Comparison of ENCODE assay signal across 26 cellular contexts in the genomic region with DNA sequence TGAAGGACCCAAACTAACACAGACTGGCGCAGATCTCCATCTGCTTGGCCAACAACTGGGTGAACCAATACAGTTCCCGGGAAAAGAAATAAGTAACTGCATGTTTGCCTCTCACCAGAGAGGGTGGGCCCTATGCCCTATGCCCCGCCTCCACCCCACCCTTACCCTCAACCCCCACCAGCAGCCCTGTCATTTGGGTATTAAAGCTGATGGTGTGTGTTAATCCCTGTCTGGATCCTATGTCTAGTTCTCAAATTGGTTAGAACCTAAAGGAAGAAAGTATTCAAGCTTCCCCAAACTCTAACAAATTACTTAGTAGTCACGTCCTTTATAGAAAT. TPM values are rescaled to one million over a fixed set of nuclear protein-coding genes. Genes with fewer than 3 reads are reported as not detected.
DNase-seq lines count a peak whose midpoint lies in the region; ATAC-seq, FAIRE-seq and TF ChIP-seq lines count a peak whose summit lies in the region.
"Had no signal": no experiment of that assay in that cellular context is flagged by ENCODE, and none has a peak within 500 bp of the region (broad histone marks: within the 10 kb centered on the region; RNA-seq: fewer than 3 reads in every experiment).

No MANE protein-coding gene starts in this region.

- no peak for TF ChIP-seq POLR2A in A549 (IDR thresholded peaks at IDR 0.05; ENCODE audit: low read length)

- H3K27me3 ChIP-seq in HUES48 (ENCODE audit: control insufficient read depth, insufficient read depth, low read length): peaks cover 5% of the 10 kb centered on the region; the same call in 1 of the 2 replicates
- H3K27me3 ChIP-seq in endodermal cell (ENCODE audit: control insufficient read depth, insufficient read depth, low read length, poor library complexity, severe bottlenecking): no peaks in the 10 kb centered on the region
- no peaks in the 10 kb centered on the region for H3K27me3 ChIP-seq in neural progenitor cell
- H3K27me3 ChIP-seq: BE2C, body of pancreas, testis, uterus had no signal

- H3K4me1 Mint-ChIP-seq in endodermal cell (peaks cover 71% of the 10 kb centered on the region), neural progenitor cell (peaks cover 57% of the 10 kb centered on the region)
- H3K4me1 Mint-ChIP-seq: activated CD4-positive, alpha-beta T cell treated with anti-CD3 and anti-CD28 coated beads, Interleukin-2, amount 10 ng/mL, durations not matched to agents 24 days and 14 days; CD8-positive, alpha-beta memory T cell had no signal

- H3K4me3 ChIP-seq in A549: no peak overlapping the region
- H3K4me3 ChIP-seq in HUES48 (ENCODE audit: low read depth, low read length): peak overlapping the region; percentile 65
- H3K4me3 ChIP-seq in endodermal cell (ENCODE audit: low read length): no peak overlapping the region
- no peak overlapping the region for H3K4me3 ChIP-seq in neural progenitor cell
- H3K4me3 ChIP-seq: body of pancreas, prostate gland, testis, uterus had no signal

- POLR2A ChIA-PET in A549 (lab: Yijun Ruan, JAX): no interaction called here

- H3K36me3 ChIP-seq in HUES48 (ENCODE audit: control insufficient read depth, insufficient read depth, low read length): no peaks in the 10 kb centered on the region
- no peaks in the 10 kb centered on the region for H3K36me3 ChIP-seq in endodermal cell (ENCODE audit: control insufficient read depth, insufficient read depth, low read length)
- no peaks in the 10 kb centered on the region for H3K36me3 ChIP-seq in neural progenitor cell
- H3K36me3 ChIP-seq: BE2C, prostate gland, uterus had no signal

- H4K20me1 ChIP-seq in neural progenitor cell (ENCODE audit: low read depth): no peaks in the 10 kb centered on the region

- no peaks in the 10 kb centered on the region for H3K9me3 ChIP-seq in A549
- no peaks in the 10 kb centered on the region for H3K9me3 ChIP-seq in HUES48 (ENCODE audit: control insufficient read depth, insufficient read depth, low read length)
- no peaks in the 10 kb centered on the region for H3K9me3 ChIP-seq in endodermal cell (ENCODE audit: control insufficient read depth, low read length)
- H3K9me3 ChIP-seq in neural progenitor cell (ENCODE audit: low read depth): no peaks in the 10 kb centered on the region
- H3K9me3 ChIP-seq: BE2C, body of pancreas, prostate gland, SK-N-SH, testis, uterus had no signal

- H3K27ac ChIP-seq in A549: no peak overlapping the region
- peak overlapping the region; percentile 85 for H3K27ac ChIP-seq in HUES48 (ENCODE audit: low read depth, low read length)
- H3K27ac ChIP-seq in endodermal cell (ENCODE audit: low read depth, low read length): no peak overlapping the region
- H3K27ac ChIP-seq in neural progenitor cell: no peak overlapping the region
- H3K27ac ChIP-seq: body of pancreas, prostate gland, RWPE1, testis, uterus had no signal

- H3K4me3 Mint-ChIP-seq in endodermal cell: peak overlapping the region; percentile 53
- H3K4me3 Mint-ChIP-seq in neural progenitor cell: peak overlapping the region; percentile 68
- H3K4me3 Mint-ChIP-seq: activated CD4-positive, alpha-beta T cell treated with anti-CD3 and anti-CD28 coated beads, Interleukin-2, amount 10 ng/mL, durations not matched to agents 24 days and 14 days; activated T-cell treated with anti-CD3 and anti-CD28 coated beads, Interleukin-2, amount 50 U/mL, for 4 hours; CD8-positive, alpha-beta memory T cell had no signal

- H3K4me1 ChIP-seq in A549: no peaks in the 10 kb centered on the region
- peaks cover 36% of the 10 kb centered on the region for H3K4me1 ChIP-seq in HUES48 (ENCODE audit: control insufficient read depth, insufficient read depth, low read length)
- peaks cover 6% of the 10 kb centered on the region for H3K4me1 ChIP-seq in endodermal cell (ENCODE audit: control insufficient read depth, insufficient read depth, low read length)
- H3K4me1 ChIP-seq in neural progenitor cell: peaks cover 4% of the 10 kb centered on the region
- H3K4me1 ChIP-seq: prostate gland, testis, uterus had no signal

- FAIRE-seq in A549 (lab: Jason Lieb, UNC) (peak; percentile 13), GM19239 (lab: Jason Lieb, UNC) (no peak)
- FAIRE-seq: colon had no signal

- TF ChIP-seq CTCF in A549 (IDR thresholded peaks at IDR 0.05) (no peak), endodermal cell (conservative IDR thresholded peaks at IDR 0.05) (no peak), neural progenitor cell (IDR thresholded peaks at IDR 0.05) (no peak)

- no peaks in the 10 kb centered on the region for H3K36me3 Mint-ChIP-seq in endodermal cell (ENCODE audit: low read depth)
- no peaks in the 10 kb centered on the region for H3K36me3 Mint-ChIP-seq in neural progenitor cell
- no peaks in the 10 kb centered on the region for H3K36me3 Mint-ChIP-seq in activated naive CD4-positive, alpha-beta T cell treated with anti-CD3 and anti-CD28 coated beads, Interleukin-2, amount 50 U/mL, for 72 hours
- H3K36me3 Mint-ChIP-seq: CD8-positive, alpha-beta memory T cell had no signal

- no peak overlapping the region for H2AFZ ChIP-seq in neural progenitor cell (replicated peaks)

- ATAC-seq in A549: no peak
- ATAC-seq in activated naive CD4-positive, alpha-beta T cell treated with anti-CD3 and anti-CD28 coated beads, Interleukin-2, amount 50 U/mL, for 72 hours: no peak
- ATAC-seq: activated T-cell treated with anti-CD3 and anti-CD28 coated beads, Interleukin-2, amount 50 U/mL, for 4 hours; body of pancreas; stimulated activated naive CD8-positive, alpha-beta T cell treated with anti-CD3 and anti-CD28 coated beads, Interleukin-15, Interleukin-2, amounts not matched to agents 100 U/mL and 50 U/mL, for 24 hours had no signal

- H3K27ac Mint-ChIP-seq in endodermal cell (peak overlapping the region; percentile 87), neural progenitor cell (no peak overlapping the region)
- no peak overlapping the region for H3K27ac Mint-ChIP-seq in activated naive CD4-positive, alpha-beta T cell treated with anti-CD3 and anti-CD28 coated beads, Interleukin-2, amount 50 U/mL, for 72 hours
- H3K27ac Mint-ChIP-seq: activated CD4-positive, alpha-beta T cell treated with anti-CD3 and anti-CD28 coated beads, Interleukin-2, amount 10 ng/mL, durations not matched to agents 24 days and 14 days; CD8-positive, alpha-beta memory T cell had no signal

- TF ChIP-seq RAD21 in A549 (conservative IDR thresholded peaks at IDR 0.05 in 1 of 2, IDR thresholded peaks at IDR 0.05 in 1 of 2): no peak

- H3K27me3 Mint-ChIP-seq in endodermal cell (ENCODE audit: insufficient read depth) (peaks cover 13% of the 10 kb centered on the region), neural progenitor cell (ENCODE audit: insufficient read depth, low read depth) (peaks cover 5% of the 10 kb centered on the region)

- CTCF ChIA-PET in A549 (lab: Yijun Ruan, JAX): no interaction called here

- no peaks in the 10 kb centered on the region for H3F3A ChIP-seq in neural progenitor cell (ENCODE audit: low read depth)

- DNase-seq in A549 (ENCODE audit: low read depth in 1 of 2, low spot score in 1 of 2): no peak
- DNase-seq in endodermal cell: peak; percentile 47
- DNase-seq in neural progenitor cell (ENCODE audit: low spot score): no peak
- DNase-seq in GM19239 (ENCODE audit: insufficient read length, low spot score): no peak
- DNase-seq in Ammon's horn (ENCODE audit: low spot score): no peak
- DNase-seq in activated naive CD4-positive, alpha-beta T cell treated with anti-CD3 and anti-CD28 coated beads, Interleukin-2, amount 50 U/mL, for 72 hours (ENCODE audit: low spot score in 2 of 2): no peak
- no peak for DNase-seq in NCI-H446 treated with DMSO at 0.1 percent for 48 hours (lab: John Stamatoyannopoulos, UW)
- DNase-seq: activated CD4-positive, alpha-beta T cell treated with anti-CD3 and anti-CD28 coated beads, Interleukin-2, amount 10 ng/mL, durations not matched to agents 24 days and 14 days; activated naive CD4-positive, alpha-beta T cell; activated T-cell treated with anti-CD3 and anti-CD28 coated beads, Interleukin-2, amount 50 U/mL, for 4 hours; BE2C; body of pancreas; CD8-positive, alpha-beta memory T cell; effector CD8-positive, alpha-beta T cell; mammary epithelial cell; NCI-H1930; SK-N-SH; stimulated activated naive CD8-positive, alpha-beta T cell treated with anti-CD3 and anti-CD28 coated beads, Interleukin-15, Interleukin-2, amounts not matched to agents 100 U/mL and 50 U/mL, for 24 hours; T-helper 2 cell; uterus had no signal

- H3K9ac ChIP-seq in HUES48 (ENCODE audit: low read depth, low read length): peak overlapping the region; percentile 21; the same call in 1 of the 2 replicates
- no peak overlapping the region for H3K9ac ChIP-seq in endodermal cell (ENCODE audit: extremely low read depth, low read length, poor library complexity, severe bottlenecking)
- no peak overlapping the region for H3K9ac ChIP-seq in neural progenitor cell
- H3K9ac ChIP-seq: SK-N-SH had no signal

- TF ChIP-seq EP300 in A549 (IDR thresholded peaks at IDR 0.05): no peak

- no peaks in the 10 kb centered on the region for H3K79me2 ChIP-seq in neural progenitor cell (ENCODE audit: low read depth)

- 64% methylated on average over 4 of the region's 4 CpGs for WGBS in A549 (ENCODE audit: missing lambda C conversion rate)
- WGBS in endodermal cell (ENCODE audit: insufficient coverage in 1 of 2, insufficient read length in 1 of 2), 2 experiments: 93% methylated on average over 3 of the region's 4 CpGs; no CpG with 5 or more reads in 1 of the 2 experiments

- no peaks in the 10 kb centered on the region for H3K9me3 Mint-ChIP-seq in endodermal cell
- H3K9me3 Mint-ChIP-seq in neural progenitor cell: peaks cover 3% of the 10 kb centered on the region
- no peaks in the 10 kb centered on the region for H3K9me3 Mint-ChIP-seq in activated naive CD4-positive, alpha-beta T cell treated with anti-CD3 and anti-CD28 coated beads, Interleukin-2, amount 50 U/mL, for 72 hours
- H3K9me3 Mint-ChIP-seq: activated CD4-positive, alpha-beta T cell treated with anti-CD3 and anti-CD28 coated beads, Interleukin-2, amount 10 ng/mL, durations not matched to agents 24 days and 14 days; activated T-cell treated with anti-CD3 and anti-CD28 coated beads, Interleukin-2, amount 50 U/mL, for 4 hours; CD8-positive, alpha-beta memory T cell had no signal

- H3K4me2 ChIP-seq in A549 (no peak overlapping the region), neural progenitor cell (peak overlapping the region; percentile 12)
- H3K4me2 ChIP-seq: SK-N-SH had no signal

TF ChIP-seq in A549, 52 proteins besides CTCF, POLR2A, EP300 and RAD21 (continues in another document):
- TF ChIP-seq ZFP36 (IDR thresholded peaks at IDR 0.05; ENCODE audit: borderline replicate concordance, partially characterized antibody): no peak

RNA-seq across cellular contexts. Expression of gene SMPX, which starts 19.0 kb away (rescaled TPM):
- 0.23 TPM in 1 of 2 replicates, not detected in the other for polyA plus RNA-seq in A549 (2011; rRNA removed)
- not detected in 2 replicates for polyA plus RNA-seq in A549 (2012; cell fraction: cytosol; rRNA removed)
- polyA plus RNA-seq in A549 (2012; cell fraction: nucleus; rRNA removed): not detected in 2 replicates
- polyA plus RNA-seq in A549 (2017; fragmentation: RNase III; extraction: RNeasy Plus Mini Kit Qiagen cat#74134 plus additional on column Dnase treatment): 0.13 TPM in 1 of 3 replicates, not detected in the others
- not detected in 2 replicates for polyA minus RNA-seq in A549 (2011; rRNA and poly(A)+ RNA removed)
- under 1 TPM in 1 of 2 donors, not detected in 1; 0.31 TPM for total RNA-seq in endodermal cell
- polyA plus RNA-seq in endodermal cell (2013, experiment 1 of 2): not detected
- polyA plus RNA-seq in endodermal cell (2013, experiment 2 of 2): not detected
- total RNA-seq in neural progenitor cell (ENCODE audit: low replicate concordance): not detected in 2 replicates
- total RNA-seq in activated naive CD4-positive, alpha-beta T cell treated with anti-CD3 and anti-CD28 coated beads, Interleukin-2, amount 50 U/mL, for 72 hours: not detected
- total RNA-seq: activated CD4-positive, alpha-beta T cell treated with anti-CD3 and anti-CD28 coated beads, Interleukin-2, amount 10 ng/mL, durations not matched to agents 24 days and 14 days; activated T-cell treated with anti-CD3 and anti-CD28 coated beads, Interleukin-2, amount 50 U/mL, for 4 hours; body of pancreas; CD8-positive, alpha-beta memory T cell; epithelial cell of proximal tubule; mammary epithelial cell; testis had no signal
- polyA plus RNA-seq: CD8-positive, alpha-beta memory T cell; mammary epithelial cell; SK-N-SH had no signal
